16 cellular contexts compared by ENCODE assay signal in genomic region chr20:50373674-50374286, GRCh38.
DNase-seq lines count a peak whose midpoint lies in the region; ATAC-seq and TF ChIP-seq lines count a peak whose summit lies in the region.
"Had no signal": no experiment of that assay in that cellular context is flagged by ENCODE, and none has a peak within 500 bp of the region (broad histone marks: within the 10 kb centered on the region; RNA-seq: fewer than 3 reads in every experiment).

No MANE protein-coding gene starts in this region.

- no peak overlapping the region for H3K23ac ChIP-seq in trophoblast cell (ENCODE audit: low read length)

- H2BK120ac ChIP-seq in trophoblast cell (ENCODE audit: insufficient read depth, low read length, poor library complexity) = peak overlapping the region; percentile 21

- DNase-seq in activated naive CD4-positive, alpha-beta T cell treated with anti-CD3 and anti-CD28 coated beads, Interleukin-2, amount 50 U/mL, for 72 hours (ENCODE audit: low spot score in 2 of 2) = no peak
- no peak for DNase-seq in activated naive CD4-positive, alpha-beta T cell (lab: John Stamatoyannopoulos, UW)
- DNase-seq in M059J (ENCODE audit: low read depth) (peak; percentile 81), mammary epithelial cell (peak; percentile 59), trophoblast cell (peak in 1 of 2 donors; percentile 22), NOMO-1 treated with dmso at 0.1 percent for 144 hours (lab: John Stamatoyannopoulos, UW; ENCODE audit: unreplicated experiment) (no peak), NCI-H2227 (lab: John Stamatoyannopoulos, UW; ENCODE audit: unreplicated experiment) (no peak)
- no peak for DNase-seq in activated naive CD4-positive, alpha-beta T cell treated with anti-CD3 and anti-CD28 coated beads for 36 hours
- DNase-seq: activated CD4-positive, alpha-beta T cell treated with anti-CD3 and anti-CD28 coated beads for 36 hours; effector memory CD4-positive, alpha-beta T cell; left lung; MV-4-11; NCI-H2081; SJCRH30 had no signal

- no peak overlapping the region for H4K12ac ChIP-seq in trophoblast cell (ENCODE audit: low read depth, low read length)

- H3K36me3 Mint-ChIP-seq in activated naive CD4-positive, alpha-beta T cell treated with anti-CD3 and anti-CD28 coated beads, Interleukin-2, amount 50 U/mL, for 72 hours = no peaks in the 10 kb centered on the region
- H3K36me3 Mint-ChIP-seq in activated naive CD4-positive, alpha-beta T cell treated with anti-CD3 and anti-CD28 coated beads for 36 hours (ENCODE audit: low read depth) = no peaks in the 10 kb centered on the region
- H3K36me3 Mint-ChIP-seq: activated naive CD4-positive, alpha-beta T cell treated with anti-CD3 and anti-CD28 coated beads, Interleukin-2, amount 50 U/mL, for 24 hours had no signal

- no peak overlapping the region for H3K4me2 ChIP-seq in mammary epithelial cell (ENCODE audit: insufficient read depth, low read depth, low read length)
- H3K4me2 ChIP-seq in trophoblast cell (ENCODE audit: low read length) = no peak overlapping the region

- H3K9me3 ChIP-seq in mammary epithelial cell (replicated peaks; ENCODE audit: insufficient read depth, low read length) (no peaks in the 10 kb centered on the region), trophoblast cell (ENCODE audit: insufficient read depth, low read depth, low read length) (peaks cover 3% of the 10 kb centered on the region)
- H3K9me3 ChIP-seq: left lung, SJCRH30 had no signal

- intact Hi-C loops in mammary epithelial cell (cut with micrococcal nuclease) = loop anchor here (5.0 kb wide), 1 partner anchor 66 kb away; no protein-coding TSS in a partner anchor
- intact Hi-C loops in activated naive CD4-positive, alpha-beta T cell treated with anti-CD3 and anti-CD28 coated beads for 36 hours (cut with micrococcal nuclease) = no loop called here

- H3K9ac ChIP-seq in mammary epithelial cell (ENCODE audit: insufficient read depth, low read length) (peak overlapping the region; percentile 31), trophoblast cell (ENCODE audit: low read length) (no peak overlapping the region)

- H3K79me1 ChIP-seq in trophoblast cell (ENCODE audit: low read length) = peaks cover 9% of the 10 kb centered on the region

- no peak for ATAC-seq in activated naive CD4-positive, alpha-beta T cell treated with anti-CD3 and anti-CD28 coated beads, Interleukin-2, amount 50 U/mL, for 72 hours
- ATAC-seq: activated CD4-positive, alpha-beta T cell treated with anti-CD3 and anti-CD28 coated beads for 36 hours; left lung had no signal

- H4K20me1 ChIP-seq in mammary epithelial cell (ENCODE audit: insufficient read depth, low read length) = no peaks in the 10 kb centered on the region

- no peaks in the 10 kb centered on the region for H3K4me1 Mint-ChIP-seq in activated naive CD4-positive, alpha-beta T cell treated with anti-CD3 and anti-CD28 coated beads for 36 hours (ENCODE audit: low read depth)
- H3K4me1 Mint-ChIP-seq: activated CD4-positive, alpha-beta T cell treated with anti-CD3 and anti-CD28 coated beads for 36 hours; activated naive CD4-positive, alpha-beta T cell treated with anti-CD3 and anti-CD28 coated beads, Interleukin-2, amount 50 U/mL, for 24 hours had no signal

- H3K4ac ChIP-seq in trophoblast cell (ENCODE audit: low read depth, low read length) = no peak overlapping the region

- H2AK5ac ChIP-seq in trophoblast cell (ENCODE audit: low read length) = no peak overlapping the region

- 35% methylated on average over 7 of the region's 7 CpGs for WGBS in mammary epithelial cell (ENCODE audit: low coverage, missing lambda C conversion rate)
- no CpG with 5 or more reads among the region's 7 CpGs for WGBS in trophoblast cell (ENCODE audit: extremely low coverage, insufficient coverage, insufficient read length)

- peak overlapping the region; percentile 39 to 58 for H3K27ac Mint-ChIP-seq in activated naive CD4-positive, alpha-beta T cell treated with anti-CD3 and anti-CD28 coated beads, Interleukin-2, amount 50 U/mL, for 72 hours
- no peak overlapping the region for H3K27ac Mint-ChIP-seq in activated naive CD4-positive, alpha-beta T cell treated with anti-CD3 and anti-CD28 coated beads for 36 hours
- H3K27ac Mint-ChIP-seq: activated CD4-positive, alpha-beta T cell treated with anti-CD3 and anti-CD28 coated beads for 36 hours; activated naive CD4-positive, alpha-beta T cell treated with anti-CD3 and anti-CD28 coated beads, Interleukin-2, amount 50 U/mL, for 24 hours; progenitor cell of endocrine pancreas had no signal

- dilution Hi-C loops in mammary epithelial cell (cut with HindIII; ENCODE audit: low sequenced_read_pairs) = no loop called here

- H3K27me3 ChIP-seq in mammary epithelial cell (ENCODE audit: insufficient read depth, low read length) (no peaks in the 10 kb centered on the region), trophoblast cell (ENCODE audit: insufficient read depth, low read length) (no peaks in the 10 kb centered on the region)
- H3K27me3 ChIP-seq: left lung, SJCRH30 had no signal

- H3K4me3 ChIP-seq in mammary epithelial cell (replicated peaks in 1 of 3; ENCODE audit: insufficient read depth in 1 of 3, low read depth in 2 of 3, low read length in 3 of 3) (no peak overlapping the region), trophoblast cell (ENCODE audit: low read depth, low read length) (no peak overlapping the region)
- H3K4me3 ChIP-seq: left lung, SJCRH30 had no signal

- H3K14ac ChIP-seq in trophoblast cell (ENCODE audit: low read length) = peak overlapping the region; percentile 9

- in situ Hi-C loops in mammary epithelial cell (cut with MboI; ENCODE audit: low sequenced_read_pairs in 2 of 2) = no loop called here

- H4K91ac ChIP-seq in trophoblast cell (ENCODE audit: low read depth, low read length) = peak overlapping the region; percentile 16

- no peaks in the 10 kb centered on the region for H3K36me3 ChIP-seq in mammary epithelial cell (ENCODE audit: insufficient read depth, low read length)
- no peaks in the 10 kb centered on the region for H3K36me3 ChIP-seq in trophoblast cell (ENCODE audit: control insufficient read depth in 1 of 2, insufficient read depth in 2 of 2, low read length in 2 of 2)
- H3K36me3 ChIP-seq: left lung, SJCRH30 had no signal

- no peak overlapping the region for H4K8ac ChIP-seq in trophoblast cell (ENCODE audit: low read depth, low read length)

- H3K27ac ChIP-seq in mammary epithelial cell (ENCODE audit: insufficient read depth, low read depth, low read length) (peak overlapping the region; percentile 23), trophoblast cell (ENCODE audit: low read depth, low read length) (no peak overlapping the region)
- H3K27ac ChIP-seq: left lung had no signal

- H3K9me3 Mint-ChIP-seq in activated naive CD4-positive, alpha-beta T cell treated with anti-CD3 and anti-CD28 coated beads, Interleukin-2, amount 50 U/mL, for 72 hours = no peaks in the 10 kb centered on the region
- H3K9me3 Mint-ChIP-seq in activated naive CD4-positive, alpha-beta T cell treated with anti-CD3 and anti-CD28 coated beads for 36 hours = no peaks in the 10 kb centered on the region
- H3K9me3 Mint-ChIP-seq: activated naive CD4-positive, alpha-beta T cell treated with anti-CD3 and anti-CD28 coated beads, Interleukin-2, amount 50 U/mL, for 24 hours had no signal

- H3K18ac ChIP-seq in trophoblast cell (ENCODE audit: low read length) = no peak overlapping the region

- H2AFZ ChIP-seq in mammary epithelial cell (ENCODE audit: low read depth, low read length) (peak overlapping the region; percentile 48), trophoblast cell (ENCODE audit: insufficient read depth, low read length, poor library complexity) (no peak overlapping the region)

- CTCF ChIA-PET in mammary epithelial cell (lab: Charles Lee; ENCODE audit: low non-redundant PET) = no interaction called here
- CTCF ChIA-PET in activated naive CD4-positive, alpha-beta T cell treated with anti-CD3 and anti-CD28 coated beads for 36 hours (lab: Charles Lee) = no interaction called here

- no peak for TF ChIP-seq CTCF in mammary epithelial cell (conservative IDR thresholded peaks at IDR 0.05 in 1 of 2, IDR thresholded peaks at IDR 0.05 in 1 of 2; ENCODE audit: extremely low read depth in 1 of 2, insufficient read depth in 1 of 2, low read depth in 1 of 2, low read length in 2 of 2)

- H3K79me2 ChIP-seq in mammary epithelial cell (ENCODE audit: insufficient read depth, low read length) (no peaks in the 10 kb centered on the region), trophoblast cell (ENCODE audit: control insufficient read depth, insufficient read depth, low read length, poor library complexity) (no peaks in the 10 kb centered on the region)

- H3K27me3 Mint-ChIP-seq in activated naive CD4-positive, alpha-beta T cell treated with anti-CD3 and anti-CD28 coated beads for 36 hours (ENCODE audit: low read depth) = peaks cover under 1% of the 10 kb centered on the region
- H3K27me3 Mint-ChIP-seq: activated naive CD4-positive, alpha-beta T cell treated with anti-CD3 and anti-CD28 coated beads, Interleukin-2, amount 50 U/mL, for 24 hours had no signal

- H3K4me3 Mint-ChIP-seq in activated naive CD4-positive, alpha-beta T cell treated with anti-CD3 and anti-CD28 coated beads for 36 hours = no peak overlapping the region
- H3K4me3 Mint-ChIP-seq: activated CD4-positive, alpha-beta T cell treated with anti-CD3 and anti-CD28 coated beads for 36 hours; activated naive CD4-positive, alpha-beta T cell treated with anti-CD3 and anti-CD28 coated beads, Interleukin-2, amount 50 U/mL, for 24 hours had no signal

- H2BK5ac ChIP-seq in trophoblast cell (ENCODE audit: low read depth, low read length, poor library complexity) = no peak overlapping the region

- BruUV-seq in mammary epithelial cell (replicated peaks; lab: Mats Ljungman, UMichigan) = no TSS peak

- H3K4me1 ChIP-seq in mammary epithelial cell (ENCODE audit: insufficient read depth, low read length) (peaks cover 42% of the 10 kb centered on the region), trophoblast cell (ENCODE audit: control insufficient read depth in 1 of 2, insufficient read depth in 2 of 2, low read length in 2 of 2) (peaks cover 4 to 7% of the 10 kb centered on the region in 2 experiments)

- H2BK12ac ChIP-seq in trophoblast cell (ENCODE audit: low read length) = peak overlapping the region; percentile 47

Comparison
In these comparisons a context has a peak if more than half of its experiments do, and no peak if none do; other contexts are left out.
1. DNase-seq: peak in M059J (single experiment) and mammary epithelial cell (single experiment); none in activated naive CD4-positive, alpha-beta T cell treated with anti-CD3 and anti-CD28 coated beads, Interleukin-2, amount 50 U/mL, for 72 hours (0 of 2), activated naive CD4-positive, alpha-beta T cell (0 of 4), NOMO-1 treated with dmso at 0.1 percent for 144 hours (single experiment), activated naive CD4-positive, alpha-beta T cell treated with anti-CD3 and anti-CD28 coated beads for 36 hours (single experiment) and NCI-H2227 (single experiment).